23 cellular contexts compared by ENCODE assay signal in genomic region chr7:27936244-27937102, GRCh38.
DNase-seq lines count a peak whose midpoint lies in the region; ATAC-seq, FAIRE-seq and TF ChIP-seq lines count a peak whose summit lies in the region.
"Had no signal": no experiment of that assay in that cellular context is flagged by ENCODE, and none has a peak within 500 bp of the region (broad histone marks: within the 10 kb centered on the region; RNA-seq: fewer than 3 reads in every experiment).

No MANE protein-coding gene starts in this region.

- no peak overlapping the region for H3K4me3 ChIP-seq in astrocyte (ENCODE audit: insufficient read depth, low read depth, low read length)
- H3K4me3 ChIP-seq in mucosa of descending colon, result no peak overlapping the region
- H3K4me3 ChIP-seq: Peyer's patch had no signal

- H4K20me1 ChIP-seq in astrocyte (ENCODE audit: insufficient read depth, low read length), result peaks cover 11% of the 10 kb centered on the region

- peak; percentile 9 for FAIRE-seq in astrocyte (lab: Jason Lieb, UNC)
- FAIRE-seq: A204.1, GM19239 had no signal

- H2AFZ ChIP-seq in astrocyte (ENCODE audit: low read depth, low read length), result no peak overlapping the region

- DNase-seq in NCI-H1092 treated with DMSO at 0.1 percent for 48 hours (lab: John Stamatoyannopoulos, UW) (peak; percentile 36), NCI-H1092 (lab: John Stamatoyannopoulos, UW) (no peak), astrocyte (ENCODE audit: low read depth) (no peak), mucosa of descending colon (no peak), inferior parietal cortex (ENCODE audit: extremely low spot score) (no peak), HK-2 (ENCODE audit: unreplicated experiment) (no peak)
- DNase-seq in activated CD8-positive, alpha-beta T cell treated with anti-CD3 and anti-CD28 coated beads for 36 hours, result no peak
- DNase-seq: Calu3; CD4-positive, CD25-positive, alpha-beta regulatory T cell; DND-41; GF-D8; Karpas-422; NCI-H1417; NCI-H1930; NCI-H2171; NCI-H446 treated with DMSO at 0.1 percent for 48 hours; NCI-H774; Peyer's patch; Right ventricle myocardium superior; SK-N-SH had no signal

- TF ChIP-seq CTCF in astrocyte (IDR thresholded peaks at IDR 0.05; ENCODE audit: insufficient read depth, low read depth, low read length), result no peak
- TF ChIP-seq CTCF in mucosa of descending colon (IDR thresholded peaks at IDR 0.05), result no peak
- no peak for TF ChIP-seq CTCF in activated CD8-positive, alpha-beta T cell treated with anti-CD3 and anti-CD28 coated beads for 36 hours (IDR thresholded peaks at IDR 0.05)

- intact Hi-C loops in mucosa of descending colon (cut with DNase I, micrococcal nuclease), result no loop called here
- intact Hi-C loops in activated CD8-positive, alpha-beta T cell treated with anti-CD3 and anti-CD28 coated beads for 36 hours (cut with micrococcal nuclease), result no loop called here

- no peak overlapping the region for H3K9ac ChIP-seq in astrocyte (ENCODE audit: low read length)
- H3K9ac ChIP-seq: SK-N-SH had no signal

- no peaks in the 10 kb centered on the region for H3K79me2 ChIP-seq in astrocyte (ENCODE audit: insufficient read depth, low read length)

- H3K4me2 ChIP-seq in astrocyte (ENCODE audit: low read length), result no peak overlapping the region
- H3K4me2 ChIP-seq: SK-N-SH had no signal

- H3K27me3 ChIP-seq in astrocyte (ENCODE audit: insufficient read depth, low read length), result no peaks in the 10 kb centered on the region
- H3K27me3 ChIP-seq: Peyer's patch had no signal

- POLR2A ChIA-PET in activated CD8-positive, alpha-beta T cell treated with anti-CD3 and anti-CD28 coated beads for 36 hours (lab: Charles Lee), result no interaction called here

- H3K4me1 ChIP-seq in astrocyte (ENCODE audit: insufficient read depth, low read length) (no peaks in the 10 kb centered on the region), mucosa of descending colon (ENCODE audit: low read depth) (no peaks in the 10 kb centered on the region)

- H3K36me3 Mint-ChIP-seq in astrocyte (ENCODE audit: low read depth, unreplicated experiment), result no peaks in the 10 kb centered on the region
- H3K36me3 Mint-ChIP-seq in activated CD8-positive, alpha-beta T cell treated with anti-CD3 and anti-CD28 coated beads for 36 hours (ENCODE audit: low read depth), result no peaks in the 10 kb centered on the region

- CTCF ChIA-PET in activated CD8-positive, alpha-beta T cell treated with anti-CD3 and anti-CD28 coated beads for 36 hours (lab: Charles Lee), result interaction anchor here (0.9 to 1.5 kb wide), 4 partner anchors 8 to 25 kb away, joined by 3 to 5 read pairs (median 4); no protein-coding TSS in a partner anchor

- H3K36me3 ChIP-seq in astrocyte (ENCODE audit: insufficient read depth, low read length) (no peaks in the 10 kb centered on the region), mucosa of descending colon (ENCODE audit: low read depth) (no peaks in the 10 kb centered on the region)
- H3K36me3 ChIP-seq: Peyer's patch had no signal

- H3K27ac ChIP-seq in astrocyte (ENCODE audit: low read depth, low read length), result no peak overlapping the region
- H3K27ac ChIP-seq: Peyer's patch had no signal

- H3K9me3 ChIP-seq in astrocyte (ENCODE audit: insufficient read depth, low read depth, low read length), result no peaks in the 10 kb centered on the region
- no peaks in the 10 kb centered on the region for H3K9me3 ChIP-seq in mucosa of descending colon
- H3K9me3 ChIP-seq: Peyer's patch, SK-N-SH had no signal

- ATAC-seq in mucosa of descending colon (peak; percentile 42), GM19351 (IDR thresholded peaks at IDR 0.05; ENCODE audit: unreplicated experiment) (no peak)
- no peak for ATAC-seq in activated CD8-positive, alpha-beta T cell treated with anti-CD3 and anti-CD28 coated beads for 36 hours

- H3K9me3 Mint-ChIP-seq in astrocyte (ENCODE audit: unreplicated experiment), result no peaks in the 10 kb centered on the region
- peaks cover 2% of the 10 kb centered on the region for H3K9me3 Mint-ChIP-seq in activated CD8-positive, alpha-beta T cell treated with anti-CD3 and anti-CD28 coated beads for 36 hours

- no peak overlapping the region for H3K4me3 Mint-ChIP-seq in astrocyte (ENCODE audit: unreplicated experiment)
- no peak overlapping the region for H3K4me3 Mint-ChIP-seq in activated CD8-positive, alpha-beta T cell treated with anti-CD3 and anti-CD28 coated beads for 36 hours
- H3K4me3 Mint-ChIP-seq: CD4-positive, CD25-positive, alpha-beta regulatory T cell had no signal

- H3K27me3 Mint-ChIP-seq in astrocyte (ENCODE audit: low read depth, unreplicated experiment), result no peaks in the 10 kb centered on the region
- H3K27me3 Mint-ChIP-seq in activated CD8-positive, alpha-beta T cell treated with anti-CD3 and anti-CD28 coated beads for 36 hours, result no peaks in the 10 kb centered on the region
- H3K27me3 Mint-ChIP-seq: CD4-positive, CD25-positive, alpha-beta regulatory T cell had no signal

- no peak overlapping the region for H3K27ac Mint-ChIP-seq in astrocyte (ENCODE audit: unreplicated experiment)
- H3K27ac Mint-ChIP-seq in activated CD8-positive, alpha-beta T cell treated with anti-CD3 and anti-CD28 coated beads for 36 hours, result no peak overlapping the region
- H3K27ac Mint-ChIP-seq: CD4-positive, CD25-positive, alpha-beta regulatory T cell had no signal

- peaks cover 5% of the 10 kb centered on the region for H3K4me1 Mint-ChIP-seq in astrocyte (ENCODE audit: low read depth, unreplicated experiment)
- no peaks in the 10 kb centered on the region for H3K4me1 Mint-ChIP-seq in activated CD8-positive, alpha-beta T cell treated with anti-CD3 and anti-CD28 coated beads for 36 hours (ENCODE audit: low read depth)
